Comparison of ENCODE assay signal across 8 cellular contexts in the genomic region with DNA sequence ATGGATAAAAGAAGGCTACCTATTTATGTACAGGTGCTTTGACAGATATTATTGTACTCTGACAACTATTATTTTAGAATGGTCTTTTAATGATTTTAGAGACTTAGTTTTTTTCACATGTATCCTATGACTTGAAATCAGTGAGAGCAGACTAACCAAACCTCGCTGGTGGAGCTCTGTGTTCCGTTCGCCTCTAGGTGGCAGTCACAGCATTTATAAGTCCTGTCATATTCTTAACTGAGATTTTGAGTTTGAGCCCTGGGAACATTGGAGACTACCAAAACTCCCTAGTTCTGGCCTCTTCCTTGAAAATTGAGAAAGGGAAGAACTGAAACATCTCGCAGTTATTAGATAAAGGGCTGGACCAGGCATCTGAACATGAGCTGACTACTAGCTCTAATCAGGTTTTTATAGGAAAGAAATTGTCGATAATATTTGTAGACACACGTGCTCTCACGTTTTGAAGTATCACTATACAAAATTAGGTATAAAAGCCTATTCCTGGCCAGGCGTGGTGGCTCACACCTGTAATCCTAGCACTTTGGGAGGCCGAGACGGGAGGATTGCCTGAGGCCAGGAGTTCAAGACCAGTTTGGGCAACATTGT. TPM values are rescaled to one million over a fixed set of nuclear protein-coding genes. Genes with fewer than 3 reads are reported as not detected.
DNase-seq lines count a peak whose midpoint lies in the region; ATAC-seq and TF ChIP-seq lines count a peak whose summit lies in the region.

No MANE protein-coding gene starts in this region.

- H3K4me1 Mint-ChIP-seq in neural progenitor cell = peaks cover 18% of the 10 kb centered on the region

- peaks cover 27% of the 10 kb centered on the region for H3F3A ChIP-seq in neural progenitor cell (ENCODE audit: low read depth)

- 55% methylated on average over 10 of the region's 10 CpGs for WGBS in suprapubic skin

- TF ChIP-seq EP300 in suprapubic skin (IDR thresholded peaks at IDR 0.05) = no peak

- no peaks in the 10 kb centered on the region for H3K27me3 Mint-ChIP-seq in neural progenitor cell (ENCODE audit: insufficient read depth, low read depth)

- DNase-seq in DMS79 treated with DMSO at 0.1 percent for 48 hours (lab: John Stamatoyannopoulos, UW) (peak; percentile 92), Peyer's patch (peak; percentile 62 to 89 (median 68)), activated T-helper 1 cell treated with Interleukin-2 at 50 U/mL for 16 hours (ENCODE audit: low read depth) (peak; percentile 20), fibroblast of peridontal ligament (ENCODE audit: extremely low read depth) (peak; percentile 92), neural progenitor cell (ENCODE audit: low spot score) (peak; percentile 83), suprapubic skin (ENCODE audit: low spot score in 2 of 2) (peak in 1 of 2 donors; percentile 81)

- no peaks in the 10 kb centered on the region for H3K36me3 ChIP-seq in KMS-11 (ENCODE audit: insufficient read depth)
- peaks cover 0 to 22% (median 0%) of the 10 kb centered on the region in 3 donors for H3K36me3 ChIP-seq in Peyer's patch
- no peaks in the 10 kb centered on the region for H3K36me3 ChIP-seq in neural progenitor cell
- H3K36me3 ChIP-seq in suprapubic skin = peaks cover 9% of the 10 kb centered on the region

- H3K27ac Mint-ChIP-seq in neural progenitor cell = no peak overlapping the region

- H3K9me3 Mint-ChIP-seq in neural progenitor cell = no peaks in the 10 kb centered on the region

- H4K20me1 ChIP-seq in KMS-11 (ENCODE audit: insufficient read depth) (no peaks in the 10 kb centered on the region), neural progenitor cell (ENCODE audit: low read depth) (peaks cover 20% of the 10 kb centered on the region)

- H3K9me3 ChIP-seq in Peyer's patch (no peaks in the 10 kb centered on the region), neural progenitor cell (ENCODE audit: low read depth) (no peaks in the 10 kb centered on the region), suprapubic skin (no peaks in the 10 kb centered on the region)

- H3K27ac ChIP-seq in KMS-11 (no peak overlapping the region), Peyer's patch (no peak overlapping the region), neural progenitor cell (no peak overlapping the region), suprapubic skin (no peak overlapping the region)

- TF ChIP-seq CTCF in KMS-11 (conservative IDR thresholded peaks at IDR 0.05; ENCODE audit: low read depth, low read length) (peak; percentile 70), Peyer's patch (IDR thresholded peaks at IDR 0.05) (peak in 5 of 6 experiments; percentile 25 to 81 (median 79)), neural progenitor cell (IDR thresholded peaks at IDR 0.05) (peak; percentile 92), suprapubic skin (IDR thresholded peaks at IDR 0.05) (peak; percentile 62 to 71)

- peaks cover 24% of the 10 kb centered on the region for H3K4me1 ChIP-seq in KMS-11 (ENCODE audit: low read depth, poor library complexity, severe bottlenecking)
- peaks cover 0 to 5% (median 0%) of the 10 kb centered on the region in 4 donors for H3K4me1 ChIP-seq in Peyer's patch
- H3K4me1 ChIP-seq in neural progenitor cell = peaks cover 17% of the 10 kb centered on the region
- H3K4me1 ChIP-seq in suprapubic skin = peaks cover 15% of the 10 kb centered on the region

- no peak overlapping the region for H3K4me3 Mint-ChIP-seq in neural progenitor cell

- peaks cover 7% of the 10 kb centered on the region for H3K36me3 Mint-ChIP-seq in neural progenitor cell

- H3K79me2 ChIP-seq in KMS-11 (ENCODE audit: insufficient read depth, low read depth) (no peaks in the 10 kb centered on the region), neural progenitor cell (ENCODE audit: low read depth) (no peaks in the 10 kb centered on the region)

- no peak for ATAC-seq in GM21576 (IDR thresholded peaks at IDR 0.05; ENCODE audit: unreplicated experiment)

- H3K4me2 ChIP-seq in KMS-11 = no peak overlapping the region
- H3K4me2 ChIP-seq in neural progenitor cell = no peak overlapping the region

- H3K9ac ChIP-seq in KMS-11 = no peak overlapping the region
- no peak overlapping the region for H3K9ac ChIP-seq in neural progenitor cell

- H3K27me3 ChIP-seq in KMS-11 (ENCODE audit: insufficient read depth, low read depth) (no peaks in the 10 kb centered on the region), Peyer's patch (no peaks in the 10 kb centered on the region), neural progenitor cell (no peaks in the 10 kb centered on the region), suprapubic skin (no peaks in the 10 kb centered on the region)

- no peak overlapping the region for H2AFZ ChIP-seq in KMS-11 (ENCODE audit: low read depth)
- H2AFZ ChIP-seq in neural progenitor cell (replicated peaks) = no peak overlapping the region

- H3K4me3 ChIP-seq in KMS-11 (IDR thresholded peaks at IDR 0.05; ENCODE audit: insufficient read depth, low read depth, low read length) (no peak overlapping the region), Peyer's patch (no peak overlapping the region), neural progenitor cell (no peak overlapping the region), suprapubic skin (no peak overlapping the region)

- no peak for TF ChIP-seq POLR2A in Peyer's patch (IDR thresholded peaks at IDR 0.05)
- TF ChIP-seq POLR2A in suprapubic skin (IDR thresholded peaks at IDR 0.05) = no peak

RNA-seq across cellular contexts. Expression of gene TTLL5, which starts 48.3 kb away (rescaled TPM):
- total RNA-seq in Peyer's patch (10 to 100 TPM; 33.6 to 82.5 (median 46.4) TPM), neural progenitor cell (ENCODE audit: low replicate concordance) (27.1 and 61.4 TPM in 2 replicates), suprapubic skin (10 to 100 TPM; 24.4 to 56.4 (median 34.8) TPM)

RNA-seq across cellular contexts. Expression of gene ERG28, which starts 48.6 kb away (rescaled TPM):
- total RNA-seq in Peyer's patch (10 to 100 TPM in 2 of 4 donors, 1 to 10 TPM in 1, not detected in 1; 8.6 to 14.9 (median 14.7) TPM), neural progenitor cell (ENCODE audit: low replicate concordance) (29.3 and 31.2 TPM in 2 replicates), suprapubic skin (10 to 100 TPM; 10.2 to 18.3 (median 15.3) TPM)
